Comparison of ENCODE assay signal across 22 cellular contexts in genomic region chr18:80233201-80233835, GRCh38. TPM values are rescaled to one million over a fixed set of nuclear protein-coding genes. Genes with fewer than 3 reads are reported as not detected.
"Had no signal": no experiment of that assay in that cellular context is flagged by ENCODE, and none has a peak within 500 bp of the region (broad histone marks: within the 10 kb centered on the region; RNA-seq: fewer than 3 reads in every experiment).

No MANE protein-coding gene starts in this region.

- H3K36me3 ChIP-seq: adrenal gland, ascending aorta, cardiac muscle cell, colonic mucosa, stomach, suprapubic skin, tibial artery had no signal

- ATAC-seq: left colon; natural killer cell; sciatic nerve; stimulated activated effector memory CD8-positive, alpha-beta T cell treated with anti-CD3 and anti-CD28 coated beads, Interleukin-12 subunit alpha, Interleukin-12 subunit beta, amount 100 ng/mL, for 72 hours had no signal

- H3K9me3 Mint-ChIP-seq: natural killer cell; stimulated activated effector memory CD8-positive, alpha-beta T cell treated with anti-CD3 and anti-CD28 coated beads, Interleukin-12 subunit alpha, Interleukin-12 subunit beta, amount 100 ng/mL, for 72 hours had no signal

- H3K4me1 ChIP-seq: adrenal gland, ascending aorta, colonic mucosa, stomach, tibial artery had no signal

- DNase-seq: activated CD8-positive, alpha-beta memory T cell treated with anti-CD3 and anti-CD28 coated beads for 24 hours; activated effector memory CD4-positive, alpha-beta T cell treated with anti-CD3 and anti-CD28 coated beads, Interleukin-2, amount 50 U/mL, for 16 hours; activated naive CD4-positive, alpha-beta T cell treated with anti-CD3 and anti-CD28 coated beads for 36 hours; activated naive CD8-positive, alpha-beta T cell treated with anti-CD3 and anti-CD28 coated beads for 36 hours; cerebellar nuclear complex; colonic mucosa; effector CD8-positive, alpha-beta T cell; left colon; mesendoderm; natural killer cell; small intestine; stimulated activated CD4-positive, alpha-beta T cell treated with anti-CD3 and anti-CD28 coated beads, Interleukin-4, amount 100 ng/mL, for 24 hours; stomach; T-helper 2 cell; tibial artery had no signal

- H3K36me3 Mint-ChIP-seq: activated naive CD8-positive, alpha-beta T cell treated with anti-CD3 and anti-CD28 coated beads for 36 hours; natural killer cell; stimulated activated effector memory CD8-positive, alpha-beta T cell treated with anti-CD3 and anti-CD28 coated beads, Interleukin-12 subunit alpha, Interleukin-12 subunit beta, amount 100 ng/mL, for 72 hours had no signal

- H3K27ac ChIP-seq: adrenal gland, ascending aorta, cardiac muscle cell, colonic mucosa, stomach, suprapubic skin, tibial artery had no signal

- H3K4me3 ChIP-seq: adrenal gland, ascending aorta, cardiac muscle cell, colonic mucosa, stomach, suprapubic skin, tibial artery had no signal

- H3K27ac Mint-ChIP-seq: activated naive CD4-positive, alpha-beta T cell treated with anti-CD3 and anti-CD28 coated beads for 36 hours; activated naive CD8-positive, alpha-beta T cell treated with anti-CD3 and anti-CD28 coated beads for 36 hours; natural killer cell; stimulated activated effector memory CD8-positive, alpha-beta T cell treated with anti-CD3 and anti-CD28 coated beads, Interleukin-12 subunit alpha, Interleukin-12 subunit beta, amount 100 ng/mL, for 72 hours had no signal

- H3K4me3 Mint-ChIP-seq: activated naive CD4-positive, alpha-beta T cell treated with anti-CD3 and anti-CD28 coated beads for 36 hours; activated naive CD8-positive, alpha-beta T cell treated with anti-CD3 and anti-CD28 coated beads for 36 hours; brain; natural killer cell; stimulated activated effector memory CD8-positive, alpha-beta T cell treated with anti-CD3 and anti-CD28 coated beads, Interleukin-12 subunit alpha, Interleukin-12 subunit beta, amount 100 ng/mL, for 72 hours had no signal

- H3K4me1 Mint-ChIP-seq: activated naive CD8-positive, alpha-beta T cell treated with anti-CD3 and anti-CD28 coated beads for 36 hours; natural killer cell; stimulated activated effector memory CD8-positive, alpha-beta T cell treated with anti-CD3 and anti-CD28 coated beads, Interleukin-12 subunit alpha, Interleukin-12 subunit beta, amount 100 ng/mL, for 72 hours had no signal

- H3K9me3 ChIP-seq: adrenal gland, ascending aorta, colonic mucosa, stomach, suprapubic skin, tibial artery had no signal

- H3K27me3 ChIP-seq: adrenal gland, ascending aorta, cardiac muscle cell, colonic mucosa, stomach, suprapubic skin, tibial artery had no signal

RNA-seq across cellular contexts. Expression of gene PARD6G, which starts 14.0 kb away (rescaled TPM):
- total RNA-seq: natural killer cell had no signal
